In genomic region chr20:32537657-32538525, GRCh38 we compare ENCODE assay signal across 8 cellular contexts. TPM values are rescaled to one million over a fixed set of nuclear protein-coding genes. Genes with fewer than 3 reads are reported as not detected.
DNase-seq lines count a peak whose midpoint lies in the region; TF ChIP-seq lines count a peak whose summit lies in the region.

No MANE protein-coding gene starts in this region.

- H3K23ac ChIP-seq in neuronal stem cell (ENCODE audit: low read depth, low read length, poor library complexity) = peak overlapping the region; percentile 49

- H3K4me2 ChIP-seq in OCI-LY1 (ENCODE audit: low read length) (peak overlapping the region; percentile 67), neuronal stem cell (ENCODE audit: insufficient read depth, low read length, poor library complexity, severe bottlenecking) (no peak overlapping the region)

- H2BK120ac ChIP-seq in neuronal stem cell (ENCODE audit: low read depth, low read length) = no peak overlapping the region

- no peaks in the 10 kb centered on the region for H3K27me3 ChIP-seq in CD8-positive, alpha-beta memory T cell (ENCODE audit: insufficient read depth, low read length, poor library complexity, severe bottlenecking)
- H3K27me3 ChIP-seq in OCI-LY1 (ENCODE audit: insufficient read depth, low read length) = no peaks in the 10 kb centered on the region
- peaks cover 5 to 32% (median 24%) of the 10 kb centered on the region in 3 experiments for H3K27me3 ChIP-seq in neuronal stem cell (ENCODE audit: control insufficient read depth in 3 of 3, insufficient read depth in 3 of 3, low read depth in 1 of 3, low read length in 3 of 3)
- H3K27me3 ChIP-seq in brain microvascular endothelial cell (replicated peaks) = no peaks in the 10 kb centered on the region

- H3K27ac Mint-ChIP-seq in CD8-positive, alpha-beta memory T cell = peak overlapping the region; percentile 96 to 100 (median 98)
- H3K27ac Mint-ChIP-seq in dendritic cell treated with granulocyte-macrophage colony-stimulating factor and Interleukin-4, amounts not matched to agents 40 ng/mL and 50 ng/mL, for 4 days = peak overlapping the region; percentile 84

- H3K36me3 ChIP-seq in CD8-positive, alpha-beta memory T cell (ENCODE audit: insufficient read depth, low read length) = no peaks in the 10 kb centered on the region
- H3K36me3 ChIP-seq in OCI-LY1 (ENCODE audit: insufficient read depth, low read length) (no peaks in the 10 kb centered on the region), neuronal stem cell (replicated peaks in 1 of 2; ENCODE audit: control insufficient read depth in 2 of 2, insufficient read depth in 2 of 2, low read length in 2 of 2) (no peaks in the 10 kb centered on the region), brain microvascular endothelial cell (replicated peaks) (no peaks in the 10 kb centered on the region)

- no peaks in the 10 kb centered on the region for H3K79me2 ChIP-seq in OCI-LY1 (ENCODE audit: insufficient read depth, low read length)

- no peaks in the 10 kb centered on the region for H3K9me3 ChIP-seq in CD8-positive, alpha-beta memory T cell (ENCODE audit: low read length)
- H3K9me3 ChIP-seq in OCI-LY1 (ENCODE audit: low read length) = no peaks in the 10 kb centered on the region
- H3K9me3 ChIP-seq in neuronal stem cell (replicated peaks in 1 of 2; ENCODE audit: control insufficient read depth in 2 of 2, insufficient read depth in 1 of 2, low read depth in 1 of 2, low read length in 2 of 2) = no peaks in the 10 kb centered on the region

- in situ Hi-C loops in brain microvascular endothelial cell (cut with HindIII; ENCODE audit: low pct_ligation_motif_present, low sequenced_read_pairs) = no loop called here

- peak overlapping the region; percentile 88 for H2AK5ac ChIP-seq in neuronal stem cell (ENCODE audit: low read depth, low read length)

- DNase-seq in CD8-positive, alpha-beta memory T cell = no peak
- no peak for DNase-seq in neuronal stem cell (ENCODE audit: low spot score)
- DNase-seq in NCI-H82 treated with DMSO at 0.1 percent for 48 hours (lab: John Stamatoyannopoulos, UW; ENCODE audit: unreplicated experiment) = no peak
- DNase-seq in brain microvascular endothelial cell = no peak
- DNase-seq in NCI-H524 (lab: John Stamatoyannopoulos, UW) = no peak
- DNase-seq in NCI-H1105 treated with DMSO at 0.1 percent for 48 hours (lab: John Stamatoyannopoulos, UW) = no peak

- peak overlapping the region; percentile 63 for H3K4me3 ChIP-seq in CD8-positive, alpha-beta memory T cell (ENCODE audit: low read length)
- H3K4me3 ChIP-seq in OCI-LY1 (ENCODE audit: low read depth, low read length, poor library complexity, severe bottlenecking) (peak overlapping the region; percentile 52), neuronal stem cell (ENCODE audit: low read length in 2 of 2) (no peak overlapping the region), brain microvascular endothelial cell (ENCODE audit: low read depth, low read length) (no peak overlapping the region)

- no peak overlapping the region for H4K8ac ChIP-seq in neuronal stem cell (ENCODE audit: low read depth, low read length)

- H2BK12ac ChIP-seq in neuronal stem cell (ENCODE audit: low read length) = peak overlapping the region; percentile 96

- H3K36me3 Mint-ChIP-seq in CD8-positive, alpha-beta memory T cell = peaks cover 0 to 9% (median 0%) of the 10 kb centered on the region in 3 donors
- peaks cover 14% of the 10 kb centered on the region for H3K36me3 Mint-ChIP-seq in dendritic cell treated with granulocyte-macrophage colony-stimulating factor and Interleukin-4, amounts not matched to agents 40 ng/mL and 50 ng/mL, for 4 days (ENCODE audit: low read depth)

- no peak overlapping the region for H3K18ac ChIP-seq in neuronal stem cell (ENCODE audit: low read length)

- TF ChIP-seq CTCF in OCI-LY1 (IDR thresholded peaks at IDR 0.05; ENCODE audit: low read length) (no peak), brain microvascular endothelial cell (IDR thresholded peaks at IDR 0.05; ENCODE audit: low read depth, low read length, missing control alignments) (no peak)

- peak overlapping the region; percentile 92 to 97 (median 93) for H3K4me3 Mint-ChIP-seq in CD8-positive, alpha-beta memory T cell
- H3K4me3 Mint-ChIP-seq in dendritic cell treated with granulocyte-macrophage colony-stimulating factor and Interleukin-4, amounts not matched to agents 40 ng/mL and 50 ng/mL, for 4 days = peak overlapping the region; percentile 95

- H3K9me3 Mint-ChIP-seq in CD8-positive, alpha-beta memory T cell = no peaks in the 10 kb centered on the region
- H3K9me3 Mint-ChIP-seq in dendritic cell treated with granulocyte-macrophage colony-stimulating factor and Interleukin-4, amounts not matched to agents 40 ng/mL and 50 ng/mL, for 4 days = no peaks in the 10 kb centered on the region

- no peak overlapping the region for H2AFZ ChIP-seq in OCI-LY1 (ENCODE audit: low read length)
- no peak overlapping the region for H2AFZ ChIP-seq in neuronal stem cell (ENCODE audit: low read length)

- no peaks in the 10 kb centered on the region for H3F3A ChIP-seq in OCI-LY1 (ENCODE audit: insufficient read depth, low read length)

- no peak overlapping the region for H4K91ac ChIP-seq in neuronal stem cell (ENCODE audit: low read depth, low read length, poor library complexity)

- peak overlapping the region; percentile 97 for H2BK15ac ChIP-seq in neuronal stem cell (ENCODE audit: low read length)

- no peak overlapping the region for H3K14ac ChIP-seq in neuronal stem cell (ENCODE audit: low read length)

- H3K79me1 ChIP-seq in neuronal stem cell (ENCODE audit: low read depth, low read length) = peaks cover 3% of the 10 kb centered on the region

- H3K9me2 ChIP-seq in OCI-LY1 (ENCODE audit: low read depth, low read length) = no peaks in the 10 kb centered on the region

- peaks cover 0 to 3% of the 10 kb centered on the region in 2 donors for H3K27me3 Mint-ChIP-seq in CD8-positive, alpha-beta memory T cell
- H3K27me3 Mint-ChIP-seq in dendritic cell treated with granulocyte-macrophage colony-stimulating factor and Interleukin-4, amounts not matched to agents 40 ng/mL and 50 ng/mL, for 4 days = peaks cover 14% of the 10 kb centered on the region

- no peaks in the 10 kb centered on the region for H4K20me1 ChIP-seq in OCI-LY1 (ENCODE audit: insufficient read depth, low read length)

- intact Hi-C loops in dendritic cell treated with granulocyte-macrophage colony-stimulating factor and Interleukin-4, amounts not matched to agents 40 ng/mL and 50 ng/mL, for 4 days (cut with micrococcal nuclease) = loop anchor here (5.0 kb wide), 2 partner anchors 44 to 64 kb away; no protein-coding TSS in a partner anchor

- peak overlapping the region; percentile 45 for H2BK5ac ChIP-seq in neuronal stem cell (ENCODE audit: low read length)

- H3K4me1 Mint-ChIP-seq in CD8-positive, alpha-beta memory T cell = peaks cover 80 to 88% (median 87%) of the 10 kb centered on the region in 3 donors
- H3K4me1 Mint-ChIP-seq in dendritic cell treated with granulocyte-macrophage colony-stimulating factor and Interleukin-4, amounts not matched to agents 40 ng/mL and 50 ng/mL, for 4 days (ENCODE audit: low read depth) = peaks cover 64% of the 10 kb centered on the region

- POLR2A ChIA-PET in CD8-positive, alpha-beta memory T cell (lab: Charles Lee) = interaction anchor here (1.2 to 2.1 kb wide), 3 partner anchors 10 to 14 kb away, joined by 3 to 18 read pairs (median 7); no protein-coding TSS in a partner anchor

- no peak overlapping the region for H3K4ac ChIP-seq in neuronal stem cell (ENCODE audit: low read length)

- CTCF ChIA-PET in CD8-positive, alpha-beta memory T cell (lab: Charles Lee) = interaction anchor here (1.0 to 13.4 kb wide), 5 partner anchors 14 to 114 kb away, joined by 3 to 227 read pairs (median 3); partner anchors contain the start of gene NOL4L

- no CpG with 5 or more reads among the region's 18 CpGs for WGBS in neuronal stem cell (ENCODE audit: extremely low coverage in 2 of 2, insufficient read length in 2 of 2, insufficient replicate concordance in 1 of 2), 2 donors

- H3K9ac ChIP-seq in OCI-LY1 (ENCODE audit: low read length) (peak overlapping the region; percentile 58; the same call in 1 of the 2 replicates), neuronal stem cell (ENCODE audit: low read depth, low read length, poor library complexity) (no peak overlapping the region)

- H3K27ac ChIP-seq in CD8-positive, alpha-beta memory T cell (ENCODE audit: low read depth, low read length) = peak overlapping the region; percentile 76
- H3K27ac ChIP-seq in OCI-LY1 (ENCODE audit: low read depth, low read length, poor library complexity, severe bottlenecking) = peak overlapping the region; percentile 73
- no peak overlapping the region for H3K27ac ChIP-seq in neuronal stem cell (replicated peaks; ENCODE audit: low read length)
- H3K27ac ChIP-seq in brain microvascular endothelial cell = no peak overlapping the region

- H3K4me1 ChIP-seq in CD8-positive, alpha-beta memory T cell (ENCODE audit: insufficient read depth, low read length) = peaks cover 88% of the 10 kb centered on the region
- H3K4me1 ChIP-seq in OCI-LY1 (ENCODE audit: insufficient read depth, low read length, severe bottlenecking) (peaks cover 53% of the 10 kb centered on the region), neuronal stem cell (ENCODE audit: control insufficient read depth in 2 of 2, insufficient read depth in 1 of 2, low read depth in 1 of 2, low read length in 2 of 2) (peaks cover 29 to 39% of the 10 kb centered on the region in 2 donors)

RNA-seq across cellular contexts. Expression of gene NOL4L, which starts 47.2 kb away (rescaled TPM):
- 10 to 100 TPM; 15.8 to 19.8 TPM for total RNA-seq in CD8-positive, alpha-beta memory T cell
- polyA plus RNA-seq in CD8-positive, alpha-beta memory T cell = 15.4 TPM
- polyA plus RNA-seq in neuronal stem cell (2013, experiment 1 of 2) = 27.2 TPM
- 27.3 TPM for polyA plus RNA-seq in neuronal stem cell (2013, experiment 2 of 2)

Comparison
In these comparisons a context has a peak if more than half of its experiments do, and no peak if none do; other contexts are left out.
1. H3K27ac ChIP-seq: peak in CD8-positive, alpha-beta memory T cell (single experiment) and OCI-LY1 (single experiment); none in neuronal stem cell (single experiment) and brain microvascular endothelial cell (single experiment).
2. H3K4me3 ChIP-seq: peak in CD8-positive, alpha-beta memory T cell (single experiment) and OCI-LY1 (single experiment); none in neuronal stem cell (0 of 2) and brain microvascular endothelial cell (single experiment).